ENCODE assay signal across 30 cellular contexts in the genomic region with DNA sequence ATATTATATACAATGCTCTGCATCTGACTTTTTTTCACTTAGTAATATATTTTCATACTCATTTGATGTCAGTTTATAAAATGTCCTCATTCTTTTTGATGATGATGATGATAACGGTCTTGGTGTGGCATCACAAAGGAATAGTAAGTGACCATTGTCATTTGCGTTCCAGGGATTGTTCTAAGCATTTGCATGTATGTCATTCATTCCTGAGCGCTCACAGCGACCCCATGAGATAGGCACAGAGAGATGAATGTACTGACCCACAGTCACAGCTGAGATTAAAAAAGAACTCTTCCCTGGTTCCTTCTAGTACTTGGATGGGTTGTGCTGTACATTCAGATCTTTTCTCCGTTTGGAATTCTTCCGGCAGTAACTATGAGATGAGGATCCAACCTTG.
"Had no signal": no experiment of that assay in that cellular context is flagged by ENCODE, and none has a peak within 500 bp of the region (broad histone marks: within the 10 kb centered on the region; RNA-seq: fewer than 3 reads in every experiment).

No MANE protein-coding gene starts in this region.

- H3K27ac Mint-ChIP-seq: activated CD4-positive, alpha-beta T cell treated with anti-CD3 and anti-CD28 coated beads, Interleukin-2, amount 10 ng/mL, durations not matched to agents 7 days and 5 days; activated CD8-positive, alpha-beta T cell treated with anti-CD3 and anti-CD28 coated beads, Interleukin-2, amount 10 ng/mL, durations not matched to agents 7 days and 5 days; activated naive CD4-positive, alpha-beta T cell treated with anti-CD3 and anti-CD28 coated beads, Interleukin-2, amount 10 ng/mL, durations not matched to agents 7 days and 5 days; activated naive CD8-positive, alpha-beta T cell; activated naive CD8-positive, alpha-beta T cell treated with anti-CD3 and anti-CD28 coated beads, Interleukin-2, amount 50 U/mL, for 24 hours; T-cell; T-helper 17 cell had no signal

- H3K36me3 Mint-ChIP-seq: activated naive CD4-positive, alpha-beta T cell treated with anti-CD3 and anti-CD28 coated beads, Interleukin-2, amount 10 ng/mL, durations not matched to agents 7 days and 5 days; brain; T-cell had no signal

- H3K4me3 Mint-ChIP-seq: activated CD4-positive, alpha-beta T cell treated with anti-CD3 and anti-CD28 coated beads, Interleukin-2, amount 10 ng/mL, durations not matched to agents 7 days and 5 days; activated CD8-positive, alpha-beta T cell treated with anti-CD3 and anti-CD28 coated beads, Interleukin-2, amount 10 ng/mL, durations not matched to agents 7 days and 5 days; activated naive CD4-positive, alpha-beta T cell treated with anti-CD3 and anti-CD28 coated beads, Interleukin-2, amount 10 ng/mL, durations not matched to agents 7 days and 5 days; activated naive CD8-positive, alpha-beta T cell; activated naive CD8-positive, alpha-beta T cell treated with anti-CD3 and anti-CD28 coated beads, Interleukin-2, amount 50 U/mL, for 24 hours; brain; T-cell; T-helper 17 cell had no signal

- H3K27me3 Mint-ChIP-seq: brain had no signal

- H3K9me3 Mint-ChIP-seq: activated CD4-positive, alpha-beta T cell treated with anti-CD3 and anti-CD28 coated beads, Interleukin-2, amount 10 ng/mL, durations not matched to agents 7 days and 5 days; activated naive CD4-positive, alpha-beta T cell treated with anti-CD3 and anti-CD28 coated beads, Interleukin-2, amount 10 ng/mL, durations not matched to agents 7 days and 5 days; activated naive CD8-positive, alpha-beta T cell treated with anti-CD3 and anti-CD28 coated beads, Interleukin-2, amount 50 U/mL, for 24 hours; T-cell had no signal

- DNase-seq: activated CD4-positive, alpha-beta T cell treated with anti-CD3 and anti-CD28 coated beads for 1 hour; activated CD4-positive, alpha-beta T cell treated with anti-CD3 and anti-CD28 coated beads, Interleukin-2, amount 10 ng/mL, durations not matched to agents 7 days and 5 days; activated CD4-positive, alpha-beta T cell treated with anti-CD3 and anti-CD28 coated beads, Interleukin-2, amount 50 U/mL, for 48 hours; activated CD4-positive, CD25-positive, alpha-beta regulatory T cell; activated CD8-positive, alpha-beta T cell treated with anti-CD3 and anti-CD28 coated beads, Interleukin-2, amount 10 ng/mL, durations not matched to agents 7 days and 5 days; activated effector memory CD4-positive, alpha-beta T cell treated with Interleukin-2 at 50 U/mL for 16 hours; activated naive CD4-positive, alpha-beta T cell treated with anti-CD3 and anti-CD28 coated beads, Interleukin-2, amount 10 ng/mL, durations not matched to agents 7 days and 5 days; activated naive CD8-positive, alpha-beta T cell treated with anti-CD3 and anti-CD28 coated beads, Interleukin-2, amount 50 U/mL, for 24 hours; activated T-cell treated with anti-CD3 and anti-CD28 coated beads, Interleukin-2, amount 50 U/mL, for 48 hours; anterior cingulate cortex; caudate nucleus; cerebellar nuclear complex; NCI-H1092 treated with DMSO at 0.1 percent for 48 hours; NCI-H1417 treated with DMSO at 0.1 percent for 48 hours; NCI-H187 treated with DMSO at 0.1 percent for 48 hours; NCI-H2171 treated with DMSO at 0.1 percent for 48 hours; NCI-H2227 treated with DMSO at 0.1 percent for 48 hours; NCI-H446; NCI-H510A treated with DMSO at 0.1 percent for 48 hours; NCI-H82; PC-3; SIG-M5; T-cell; T-helper 17 cell had no signal

- ATAC-seq: activated CD8-positive, alpha-beta T cell treated with anti-CD3 and anti-CD28 coated beads, Interleukin-2, amount 10 ng/mL, durations not matched to agents 7 days and 5 days; activated naive CD8-positive, alpha-beta T cell treated with anti-CD3 and anti-CD28 coated beads, Interleukin-2, amount 50 U/mL, for 24 hours; PC-3; Right ventricle myocardium inferior; SK-N-SH treated with all-trans-retinoic acid at 6 μM for 48 hours; T-cell; T-helper 17 cell had no signal

- H3K27ac ChIP-seq: RWPE1, VCaP had no signal

- H3K4me1 Mint-ChIP-seq: activated CD4-positive, alpha-beta T cell treated with anti-CD3 and anti-CD28 coated beads, Interleukin-2, amount 10 ng/mL, durations not matched to agents 7 days and 5 days; activated naive CD4-positive, alpha-beta T cell treated with anti-CD3 and anti-CD28 coated beads, Interleukin-2, amount 10 ng/mL, durations not matched to agents 7 days and 5 days; activated naive CD8-positive, alpha-beta T cell treated with anti-CD3 and anti-CD28 coated beads, Interleukin-2, amount 50 U/mL, for 24 hours; T-cell had no signal
